14 cellular contexts compared by ENCODE assay signal in the genomic region with DNA sequence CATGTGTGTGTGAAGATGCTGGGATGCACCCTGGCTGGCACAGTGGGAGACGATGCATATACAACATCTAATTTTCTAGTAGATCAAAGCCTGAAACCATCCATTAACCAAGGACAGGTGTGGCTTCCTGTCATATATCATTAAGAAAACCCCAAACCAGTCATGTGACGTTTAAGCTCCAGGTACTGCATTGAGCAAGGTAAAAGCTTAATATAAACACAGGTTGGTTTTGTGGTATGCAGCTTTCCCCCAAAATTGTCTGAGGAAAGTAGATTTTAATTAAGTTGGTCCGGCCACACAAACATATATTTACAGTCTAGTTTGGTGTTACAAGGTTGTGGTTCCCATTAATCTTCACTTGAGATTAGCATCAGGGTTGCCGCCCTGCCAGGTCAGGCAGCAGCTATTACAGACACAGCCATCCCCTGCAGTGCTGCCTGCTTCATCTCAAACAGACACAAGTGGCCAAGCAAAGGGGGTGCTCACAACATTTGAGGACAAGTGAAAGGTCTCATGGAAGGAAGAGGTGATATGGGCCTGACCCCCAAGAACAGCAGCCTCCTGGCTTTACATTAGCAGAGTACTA. TPM values are rescaled to one million over a fixed set of nuclear protein-coding genes. Genes with fewer than 3 reads are reported as not detected.
DNase-seq lines count a peak whose midpoint lies in the region; ATAC-seq, FAIRE-seq and TF ChIP-seq lines count a peak whose summit lies in the region.
"Had no signal": no experiment of that assay in that cellular context is flagged by ENCODE, and none has a peak within 500 bp of the region (broad histone marks: within the 10 kb centered on the region; RNA-seq: fewer than 3 reads in every experiment).

No MANE protein-coding gene starts in this region.

- peak; percentile 82 for FAIRE-seq in GM12891 (lab: Jason Lieb, UNC)
- FAIRE-seq: islet of Langerhans had no signal

- H3K27ac Mint-ChIP-seq in activated T-helper 17 cell treated with anti-CD3 and anti-CD28 coated beads, Interleukin-2, amount 50 U/mL, for 72 hours = peak overlapping the region; percentile 68
- peak overlapping the region; percentile 16 for H3K27ac Mint-ChIP-seq in nephron progenitor cell
- no peak overlapping the region for H3K27ac Mint-ChIP-seq in activated CD8-positive, alpha-beta T cell treated with anti-CD3 and anti-CD28 coated beads, Interleukin-2, amount 10 ng/mL, durations not matched to agents 7 days and 5 days

- no peak for TF ChIP-seq CTCF in nephron progenitor cell (IDR thresholded peaks at IDR 0.05)

- H3K9me3 Mint-ChIP-seq in activated T-helper 17 cell treated with anti-CD3 and anti-CD28 coated beads, Interleukin-2, amount 50 U/mL, for 72 hours = no peaks in the 10 kb centered on the region
- no peaks in the 10 kb centered on the region for H3K9me3 Mint-ChIP-seq in nephron progenitor cell
- H3K9me3 Mint-ChIP-seq in activated CD8-positive, alpha-beta T cell treated with anti-CD3 and anti-CD28 coated beads, Interleukin-2, amount 10 ng/mL, durations not matched to agents 7 days and 5 days (ENCODE audit: insufficient read depth) = no peaks in the 10 kb centered on the region

- H3K4me1 Mint-ChIP-seq in activated T-helper 17 cell treated with anti-CD3 and anti-CD28 coated beads, Interleukin-2, amount 50 U/mL, for 72 hours = peaks cover 24% of the 10 kb centered on the region
- peaks cover 37% of the 10 kb centered on the region for H3K4me1 Mint-ChIP-seq in nephron progenitor cell
- peaks cover 6% of the 10 kb centered on the region for H3K4me1 Mint-ChIP-seq in activated CD8-positive, alpha-beta T cell treated with anti-CD3 and anti-CD28 coated beads, Interleukin-2, amount 10 ng/mL, durations not matched to agents 7 days and 5 days (ENCODE audit: low read depth)

- DNase-seq in GM12891 (ENCODE audit: insufficient read length, low spot score) (no peak), NCI-H1417 treated with DMSO at 0.1 percent for 48 hours (lab: John Stamatoyannopoulos, UW) (peak; percentile 83), nephron progenitor cell (no peak), SIG-M5 treated with dmso at 0.1 percent for 504 hours (lab: John Stamatoyannopoulos, UW; ENCODE audit: unreplicated experiment) (no peak)
- no peak for DNase-seq in activated CD8-positive, alpha-beta T cell treated with anti-CD3 and anti-CD28 coated beads, Interleukin-2, amount 10 ng/mL, durations not matched to agents 7 days and 5 days
- DNase-seq: erythroblast; midbrain; NCI-H2171 treated with DMSO at 0.1 percent for 48 hours; PC-3; right lobe of liver; stimulated activated CD4-positive, alpha-beta T cell treated with anti-CD3 and anti-CD28 coated beads, Interleukin-2, amount 100 ng/mL, for 24 hours had no signal

- no peaks in the 10 kb centered on the region for H3K36me3 Mint-ChIP-seq in activated T-helper 17 cell treated with anti-CD3 and anti-CD28 coated beads, Interleukin-2, amount 50 U/mL, for 72 hours (ENCODE audit: low read depth)
- H3K36me3 Mint-ChIP-seq in nephron progenitor cell (ENCODE audit: low read depth) = peaks cover 83% of the 10 kb centered on the region
- no peaks in the 10 kb centered on the region for H3K36me3 Mint-ChIP-seq in activated CD8-positive, alpha-beta T cell treated with anti-CD3 and anti-CD28 coated beads, Interleukin-2, amount 10 ng/mL, durations not matched to agents 7 days and 5 days (ENCODE audit: low read depth)

- TF ChIP-seq POLR2A in GM12891 (IDR thresholded peaks at IDR 0.05; ENCODE audit: low read depth, low read length) = no peak

- CTCF ChIA-PET in activated CD8-positive, alpha-beta T cell treated with anti-CD3 and anti-CD28 coated beads, Interleukin-2, amount 10 ng/mL, durations not matched to agents 7 days and 5 days (lab: Charles Lee) = no interaction called here

- ATAC-seq in activated T-helper 17 cell treated with anti-CD3 and anti-CD28 coated beads, Interleukin-2, amount 50 U/mL, for 72 hours (replicated peaks) = no peak
- no peak for ATAC-seq in HG03439 (IDR thresholded peaks at IDR 0.05; ENCODE audit: unreplicated experiment)
- ATAC-seq in activated CD8-positive, alpha-beta T cell treated with anti-CD3 and anti-CD28 coated beads, Interleukin-2, amount 10 ng/mL, durations not matched to agents 7 days and 5 days = no peak
- ATAC-seq: PC-3, right lobe of liver had no signal

- POLR2A ChIA-PET in activated CD8-positive, alpha-beta T cell treated with anti-CD3 and anti-CD28 coated beads, Interleukin-2, amount 10 ng/mL, durations not matched to agents 7 days and 5 days (lab: Charles Lee) = no interaction called here

- peak overlapping the region; percentile 39 for H3K4me3 Mint-ChIP-seq in activated T-helper 17 cell treated with anti-CD3 and anti-CD28 coated beads, Interleukin-2, amount 50 U/mL, for 72 hours
- H3K4me3 Mint-ChIP-seq in nephron progenitor cell = no peak overlapping the region
- no peak overlapping the region for H3K4me3 Mint-ChIP-seq in activated CD8-positive, alpha-beta T cell treated with anti-CD3 and anti-CD28 coated beads, Interleukin-2, amount 10 ng/mL, durations not matched to agents 7 days and 5 days

- H3K27me3 Mint-ChIP-seq in activated T-helper 17 cell treated with anti-CD3 and anti-CD28 coated beads, Interleukin-2, amount 50 U/mL, for 72 hours = no peaks in the 10 kb centered on the region
- H3K27me3 Mint-ChIP-seq in nephron progenitor cell (ENCODE audit: low read depth, poor library complexity) = no peaks in the 10 kb centered on the region
- peaks cover 2% of the 10 kb centered on the region for H3K27me3 Mint-ChIP-seq in activated CD8-positive, alpha-beta T cell treated with anti-CD3 and anti-CD28 coated beads, Interleukin-2, amount 10 ng/mL, durations not matched to agents 7 days and 5 days (ENCODE audit: low read depth)

TF ChIP-seq in GM12891, 5 proteins besides CTCF, POLR2A, EP300 and RAD21:
- no peak for TF ChIP-seq TAF1 (IDR thresholded peaks at IDR 0.05; ENCODE audit: low read depth, low read length)
- no peak for TF ChIP-seq POLR2AphosphoS5 (IDR thresholded peaks at IDR 0.05; ENCODE audit: low read depth, low read length)
- TF ChIP-seq PAX5 (IDR thresholded peaks at IDR 0.05; ENCODE audit: insufficient read depth, low read length, severe bottlenecking) = no peak
- TF ChIP-seq POU2F2 (IDR thresholded peaks at IDR 0.05; ENCODE audit: low read depth, low read length) = no peak
- no peak for TF ChIP-seq SPI1 (IDR thresholded peaks at IDR 0.05; ENCODE audit: low read depth, low read length)

RNA-seq across cellular contexts. Expression of a gene that starts 48.6 kb away (rescaled TPM):
- 51.9 TPM for polyA plus RNA-seq in GM12891 (2012; ENCODE audit: low read depth, missing spikeins)
- total RNA-seq in activated T-helper 17 cell treated with anti-CD3 and anti-CD28 coated beads, Interleukin-2, amount 50 U/mL, for 72 hours = 10 to 100 TPM; 39.9 to 81.4 TPM
- total RNA-seq in activated CD8-positive, alpha-beta T cell treated with anti-CD3 and anti-CD28 coated beads, Interleukin-2, amount 10 ng/mL, durations not matched to agents 7 days and 5 days = 10 to 100 TPM; 55.8 to 59.1 TPM
